In the genomic region with DNA sequence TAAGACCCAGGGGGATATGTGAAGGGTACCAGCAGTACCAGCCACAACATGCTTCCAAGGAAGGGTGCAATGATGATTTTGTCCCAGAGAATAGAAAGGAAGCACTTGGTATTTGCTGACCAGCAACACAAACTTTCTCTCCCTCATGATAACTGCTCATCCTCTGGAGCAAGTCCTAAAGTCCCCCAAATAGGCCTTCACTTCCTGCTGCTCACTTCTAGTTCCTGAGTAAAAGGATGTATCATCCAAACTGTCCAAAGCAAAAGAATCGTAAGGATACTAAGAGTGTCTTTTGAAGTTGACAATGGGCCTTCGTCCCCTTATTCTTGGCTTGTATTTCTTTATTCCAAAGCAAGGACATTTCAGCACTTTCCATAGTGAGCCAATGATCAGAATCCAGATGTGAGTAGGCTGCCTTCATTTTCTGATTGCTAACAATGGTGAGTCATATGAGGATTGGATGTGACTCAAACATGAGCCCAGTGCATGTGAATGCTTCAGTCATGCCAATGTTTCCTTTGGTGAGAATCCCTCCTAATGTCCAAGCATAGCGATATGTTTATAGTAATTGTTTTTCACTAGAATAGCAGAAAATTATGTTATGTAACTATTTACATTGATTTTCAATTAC, we compare ENCODE assay signal across 2 cellular contexts.
A peak's percentile ranks its signal among the peaks of the same experiment; 100 is the strongest.
TF ChIP-seq lines count a peak whose summit lies in the region.

No MANE protein-coding gene starts in this region.

TF ChIP-seq in endothelial cell of umbilical vein, 7 proteins besides CTCF, POLR2A, EP300 and RAD21:
- no peak for TF ChIP-seq GATA2 (IDR thresholded peaks at IDR 0.05; ENCODE audit: insufficient read depth, insufficient read length, low read depth, low read length)
- no peak for TF ChIP-seq MYC (IDR thresholded peaks at IDR 0.05; ENCODE audit: low read depth, low read length)
- TF ChIP-seq, protein P1, sequence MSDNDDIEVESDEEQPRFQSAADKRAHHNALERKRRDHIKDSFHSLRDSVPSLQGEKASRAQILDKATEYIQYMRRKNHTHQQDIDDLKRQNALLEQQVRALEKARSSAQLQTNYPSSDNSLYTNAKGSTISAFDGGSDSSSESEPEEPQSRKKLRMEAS (IDR thresholded peaks at IDR 0.05; ENCODE audit: insufficient read depth, insufficient read length): no peak
- no peak for TF ChIP-seq POLR2AphosphoS5 (IDR thresholded peaks at IDR 0.05; ENCODE audit: insufficient read depth, low read depth, low read length)
- peak; percentile 43 for TF ChIP-seq JUN (IDR thresholded peaks at IDR 0.05; ENCODE audit: borderline replicate concordance, insufficient read depth, insufficient read length, low read depth)
- no peak for TF ChIP-seq EZH2 (IDR thresholded peaks at IDR 0.05; ENCODE audit: borderline replicate concordance, low read depth, low read length, severe bottlenecking)
- TF ChIP-seq FOS (IDR thresholded peaks at IDR 0.05; ENCODE audit: borderline replicate concordance, insufficient read depth, low read length): peak; percentile 72

TF ChIP-seq in HepG2, 621 proteins besides CTCF, POLR2A, EP300 and RAD21:
- TF ChIP-seq GABPB1 (CRISPR knock-in tag; IDR thresholded peaks at IDR 0.05): no peak
TF ChIP-seq in HepG2: peak in this region for 0.
